Comparison of ENCODE assay signal across 24 cellular contexts in the genomic region with DNA sequence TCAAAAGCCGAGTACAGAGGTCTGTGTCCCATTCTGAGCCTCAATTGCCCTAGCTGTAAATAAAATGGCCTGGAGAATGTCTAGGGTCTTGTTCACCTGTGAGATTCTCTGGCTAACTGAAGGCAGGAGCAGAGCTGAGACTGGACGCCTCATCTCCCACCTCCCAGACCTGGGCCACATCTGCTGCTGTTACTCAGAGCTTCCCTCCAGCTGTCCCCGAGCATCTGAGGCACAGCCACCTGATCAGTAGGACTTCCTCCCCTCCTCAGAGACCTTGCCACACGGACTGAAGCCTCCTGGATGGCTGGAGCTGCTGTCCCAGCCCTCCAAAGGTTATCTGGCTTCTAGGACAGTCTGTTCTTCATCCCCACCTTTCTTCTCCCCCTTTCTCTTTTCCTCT.
A peak's percentile ranks its signal among the peaks of the same experiment; 100 is the strongest.
DNase-seq lines count a peak whose midpoint lies in the region; ATAC-seq and TF ChIP-seq lines count a peak whose summit lies in the region.
"Had no signal": no experiment of that assay in that cellular context is flagged by ENCODE, and none has a peak within 500 bp of the region (broad histone marks: within the 10 kb centered on the region; RNA-seq: fewer than 3 reads in every experiment).

No MANE protein-coding gene starts in this region.

- no peaks in the 10 kb centered on the region for H3K36me3 ChIP-seq in SJCRH30
- H3K36me3 ChIP-seq in neuronal stem cell (replicated peaks in 1 of 2; ENCODE audit: control insufficient read depth in 2 of 2, insufficient read depth in 2 of 2, low read length in 2 of 2): peaks cover 0 to 42% of the 10 kb centered on the region in 2 donors
- H3K36me3 ChIP-seq: BE2C, BLaER1 had no signal

- H3K4me1 Mint-ChIP-seq in stimulated activated naive CD8-positive, alpha-beta T cell treated with anti-CD3 and anti-CD28 coated beads, Interleukin-15, amount 100 ng/mL, for 72 hours: no peaks in the 10 kb centered on the region
- H3K4me1 Mint-ChIP-seq in activated CD8-positive, alpha-beta T cell treated with anti-CD3 and anti-CD28 coated beads for 36 hours (ENCODE audit: low read depth): no peaks in the 10 kb centered on the region
- H3K4me1 Mint-ChIP-seq: CD4-positive, alpha-beta memory T cell; CD4-positive, CD25-positive, alpha-beta regulatory T cell; CD8-positive, alpha-beta memory T cell had no signal

- no peak overlapping the region for H3K4ac ChIP-seq in neuronal stem cell (ENCODE audit: low read length)

- WGBS in neuronal stem cell (ENCODE audit: extremely low coverage in 2 of 2, insufficient read length in 2 of 2, insufficient replicate concordance in 1 of 2), 2 donors: no CpG with 5 or more reads among the region's 4 CpGs

- H2BK120ac ChIP-seq in neuronal stem cell (ENCODE audit: low read depth, low read length): no peak overlapping the region

- CTCF ChIA-PET in activated CD8-positive, alpha-beta T cell treated with anti-CD3 and anti-CD28 coated beads for 36 hours (lab: Charles Lee): interaction anchor here (1.8 to 6.0 kb wide), 3 partner anchors 14 to 40 kb away, joined by 8 to 69 read pairs (median 49); no protein-coding TSS in a partner anchor

- no peak overlapping the region for H3K4me2 ChIP-seq in neuronal stem cell (ENCODE audit: insufficient read depth, low read length, poor library complexity, severe bottlenecking)
- H3K4me2 ChIP-seq: BLaER1 had no signal

- H2BK15ac ChIP-seq in neuronal stem cell (ENCODE audit: low read length): no peak overlapping the region

- H2AFZ ChIP-seq in neuronal stem cell (ENCODE audit: low read length): no peak overlapping the region

- H3K9me3 ChIP-seq in SJCRH30 (replicated peaks) (no peaks in the 10 kb centered on the region), neuronal stem cell (replicated peaks in 1 of 2; ENCODE audit: control insufficient read depth in 2 of 2, insufficient read depth in 1 of 2, low read depth in 1 of 2, low read length in 2 of 2) (peaks cover 0 to 2% of the 10 kb centered on the region in 2 donors)
- H3K9me3 ChIP-seq: BE2C, BLaER1 had no signal

- POLR2A ChIA-PET in activated CD8-positive, alpha-beta T cell treated with anti-CD3 and anti-CD28 coated beads for 36 hours (lab: Charles Lee): interaction anchor here (1.2 kb wide), 1 partner anchor 20 kb away, joined by 3 read pairs; no protein-coding TSS in a partner anchor

- no peak overlapping the region for H3K18ac ChIP-seq in neuronal stem cell (ENCODE audit: low read length)

- no peak overlapping the region for H2BK5ac ChIP-seq in neuronal stem cell (ENCODE audit: low read length)

- no peak overlapping the region for H3K4me3 ChIP-seq in SJCRH30
- H3K4me3 ChIP-seq in neuronal stem cell (ENCODE audit: low read length in 2 of 2): no peak overlapping the region
- H3K4me3 ChIP-seq in coronary artery: no peak overlapping the region
- H3K4me3 ChIP-seq: BLaER1, GM12878 had no signal

- no peak for TF ChIP-seq CTCF in coronary artery (IDR thresholded peaks at IDR 0.05)
- no peak for TF ChIP-seq CTCF in activated CD8-positive, alpha-beta T cell treated with anti-CD3 and anti-CD28 coated beads for 36 hours (IDR thresholded peaks at IDR 0.05)

- H3K79me1 ChIP-seq in neuronal stem cell (ENCODE audit: low read depth, low read length): no peaks in the 10 kb centered on the region

- no peak overlapping the region for H4K91ac ChIP-seq in neuronal stem cell (ENCODE audit: low read depth, low read length, poor library complexity)

- H3K9ac ChIP-seq in neuronal stem cell (ENCODE audit: low read depth, low read length, poor library complexity): no peak overlapping the region
- H3K9ac ChIP-seq: BLaER1 had no signal

- no peak for ATAC-seq in stimulated activated naive CD8-positive, alpha-beta T cell treated with anti-CD3 and anti-CD28 coated beads, Interleukin-15, amount 100 ng/mL, for 72 hours
- ATAC-seq in stimulated activated naive CD8-positive, alpha-beta T cell treated with anti-CD3 and anti-CD28 coated beads, Interleukin-15, Interleukin-2, amounts not matched to agents 100 U/mL and 50 U/mL, for 24 hours: no peak
- no peak for ATAC-seq in activated CD8-positive, alpha-beta T cell treated with anti-CD3 and anti-CD28 coated beads for 36 hours
- ATAC-seq: GM12878 had no signal

- H3K14ac ChIP-seq in neuronal stem cell (ENCODE audit: low read length): no peak overlapping the region

- H4K8ac ChIP-seq in neuronal stem cell (ENCODE audit: low read depth, low read length): no peak overlapping the region

- no peaks in the 10 kb centered on the region for H3K36me3 Mint-ChIP-seq in activated CD8-positive, alpha-beta T cell treated with anti-CD3 and anti-CD28 coated beads for 36 hours (ENCODE audit: low read depth)
- H3K36me3 Mint-ChIP-seq: CD14-positive monocyte; CD4-positive, alpha-beta memory T cell; CD4-positive, CD25-positive, alpha-beta regulatory T cell; CD8-positive, alpha-beta memory T cell had no signal

- H3K27ac ChIP-seq in SJCRH30: no peak overlapping the region
- no peak overlapping the region for H3K27ac ChIP-seq in neuronal stem cell (replicated peaks; ENCODE audit: low read length)
- no peak overlapping the region for H3K27ac ChIP-seq in coronary artery
- H3K27ac ChIP-seq: BLaER1 had no signal

- H2BK12ac ChIP-seq in neuronal stem cell (ENCODE audit: low read length): no peak overlapping the region

- H3K4me1 ChIP-seq in SJCRH30 (peaks cover 10% of the 10 kb centered on the region), neuronal stem cell (ENCODE audit: control insufficient read depth in 2 of 2, insufficient read depth in 1 of 2, low read depth in 1 of 2, low read length in 2 of 2) (peaks cover 3 to 11% of the 10 kb centered on the region in 2 donors)
- H3K4me1 ChIP-seq: BE2C had no signal

- no peak overlapping the region for H2AK5ac ChIP-seq in neuronal stem cell (ENCODE audit: low read depth, low read length)

- no peak overlapping the region for H3K4me3 Mint-ChIP-seq in stimulated activated naive CD8-positive, alpha-beta T cell treated with anti-CD3 and anti-CD28 coated beads, Interleukin-15, amount 100 ng/mL, for 72 hours
- H3K4me3 Mint-ChIP-seq in activated CD8-positive, alpha-beta T cell treated with anti-CD3 and anti-CD28 coated beads for 36 hours: no peak overlapping the region
- H3K4me3 Mint-ChIP-seq: CD14-positive monocyte; CD4-positive, alpha-beta memory T cell; CD4-positive, CD25-positive, alpha-beta regulatory T cell; CD8-positive, alpha-beta memory T cell had no signal

- peak overlapping the region; percentile 62 for H3K23ac ChIP-seq in neuronal stem cell (ENCODE audit: low read depth, low read length, poor library complexity)

- no peak for DNase-seq in stimulated activated naive CD8-positive, alpha-beta T cell treated with anti-CD3 and anti-CD28 coated beads, Interleukin-15, amount 100 ng/mL, for 72 hours
- no peak for DNase-seq in stimulated activated naive CD8-positive, alpha-beta T cell treated with anti-CD3 and anti-CD28 coated beads, Interleukin-15, Interleukin-2, amounts not matched to agents 100 U/mL and 50 U/mL, for 24 hours
- peak; percentile 71 to 85 for DNase-seq in SJCRH30
- no peak for DNase-seq in neuronal stem cell (ENCODE audit: low spot score)
- no peak for DNase-seq in coronary artery (ENCODE audit: low spot score)
- no peak for DNase-seq in activated CD8-positive, alpha-beta T cell treated with anti-CD3 and anti-CD28 coated beads for 36 hours
- DNase-seq: 8988T; ACHN; BE2C; C1 segment of cervical spinal cord; CD4-positive, alpha-beta memory T cell; CD4-positive, CD25-positive, alpha-beta regulatory T cell; CD8-positive, alpha-beta memory T cell; COR-L47; DMS 273 treated with DMSO at 0.1 percent for 48 hours; DMS153; DMS53; DMS79; DND-41; EL; GDM1 had no signal

- no peaks in the 10 kb centered on the region for H3K9me3 Mint-ChIP-seq in stimulated activated naive CD8-positive, alpha-beta T cell treated with anti-CD3 and anti-CD28 coated beads, Interleukin-15, amount 100 ng/mL, for 72 hours
- H3K9me3 Mint-ChIP-seq in activated CD8-positive, alpha-beta T cell treated with anti-CD3 and anti-CD28 coated beads for 36 hours: no peaks in the 10 kb centered on the region
- H3K9me3 Mint-ChIP-seq: CD4-positive, alpha-beta memory T cell; CD4-positive, CD25-positive, alpha-beta regulatory T cell; CD8-positive, alpha-beta memory T cell had no signal

- H3K27me3 Mint-ChIP-seq in stimulated activated naive CD8-positive, alpha-beta T cell treated with anti-CD3 and anti-CD28 coated beads, Interleukin-15, amount 100 ng/mL, for 72 hours: no peaks in the 10 kb centered on the region
- H3K27me3 Mint-ChIP-seq in activated CD8-positive, alpha-beta T cell treated with anti-CD3 and anti-CD28 coated beads for 36 hours: no peaks in the 10 kb centered on the region

- H3K27me3 ChIP-seq in SJCRH30 (no peaks in the 10 kb centered on the region), neuronal stem cell (ENCODE audit: control insufficient read depth in 3 of 3, insufficient read depth in 3 of 3, low read depth in 1 of 3, low read length in 3 of 3) (peaks cover 0 to 12% (median 0%) of the 10 kb centered on the region in 3 experiments)
- H3K27me3 ChIP-seq: BLaER1 had no signal

- H3K27ac Mint-ChIP-seq in stimulated activated naive CD8-positive, alpha-beta T cell treated with anti-CD3 and anti-CD28 coated beads, Interleukin-15, amount 100 ng/mL, for 72 hours: peak overlapping the region; percentile 60 to 69
- no peak overlapping the region for H3K27ac Mint-ChIP-seq in activated CD8-positive, alpha-beta T cell treated with anti-CD3 and anti-CD28 coated beads for 36 hours
- H3K27ac Mint-ChIP-seq: CD14-positive monocyte; CD4-positive, CD25-positive, alpha-beta regulatory T cell; CD8-positive, alpha-beta memory T cell had no signal

- intact Hi-C loops in activated CD8-positive, alpha-beta T cell treated with anti-CD3 and anti-CD28 coated beads for 36 hours (cut with micrococcal nuclease): no loop called here

Comparison
In these comparisons a context has a peak if more than half of its experiments do, and no peak if none do; other contexts are left out.
1. DNase-seq: peak in SJCRH30 (2 of 2); none in stimulated activated naive CD8-positive, alpha-beta T cell treated with anti-CD3 and anti-CD28 coated beads, Interleukin-15, amount 100 ng/mL, for 72 hours (0 of 2), stimulated activated naive CD8-positive, alpha-beta T cell treated with anti-CD3 and anti-CD28 coated beads, Interleukin-15, Interleukin-2, amounts not matched to agents 100 U/mL and 50 U/mL, for 24 hours (single experiment), neuronal stem cell (single experiment), coronary artery (single experiment) and activated CD8-positive, alpha-beta T cell treated with anti-CD3 and anti-CD28 coated beads for 36 hours (single experiment).